In the genomic region with DNA sequence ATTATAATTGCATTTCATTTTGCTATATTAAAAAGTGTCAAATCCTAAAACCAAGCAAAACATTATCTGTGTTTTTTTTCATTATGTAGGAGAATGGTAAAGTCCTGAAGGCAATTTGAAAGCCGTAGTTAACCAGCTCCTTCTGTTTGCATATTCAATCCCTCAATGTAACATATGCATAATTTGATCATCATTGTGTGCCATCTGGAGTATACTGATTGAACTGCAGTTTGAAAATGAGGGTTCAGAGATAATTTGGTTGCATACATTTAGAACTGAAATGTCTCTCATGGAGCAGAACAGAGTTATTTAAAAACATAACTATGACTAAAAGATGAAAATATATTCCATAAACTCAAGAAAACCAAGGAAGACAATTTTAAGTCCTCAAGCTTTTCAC, we compare ENCODE assay signal across 8 cellular contexts.
DNase-seq lines count a peak whose midpoint lies in the region; TF ChIP-seq lines count a peak whose summit lies in the region.

No MANE protein-coding gene starts in this region.

- in situ Hi-C loops in GM23248 (cut with MboI), result no loop called here

- DNase-seq in AG10803 (ENCODE audit: low read depth), result peak; percentile 5
- DNase-seq in GM23248, result peak; percentile 48
- peak; percentile 44 for DNase-seq in NCI-H69 (lab: John Stamatoyannopoulos, UW)
- DNase-seq in foreskin fibroblast, result peak in 1 of 2 donors; percentile 34
- DNase-seq in adrenal gland, result no peak
- DNase-seq in activated naive CD4-positive, alpha-beta T cell (lab: John Stamatoyannopoulos, UW), result no peak
- no peak for DNase-seq in activated effector memory CD4-positive, alpha-beta T cell treated with anti-CD3 and anti-CD28 coated beads, Interleukin-2, amount 50 U/mL, for 16 hours
- DNase-seq in UCSD-AML1 (lab: John Stamatoyannopoulos, UW; ENCODE audit: unreplicated experiment), result no peak

- intact Hi-C loops in adrenal gland (cut with DNase I), result no loop called here

- 56 to 57% methylated on average over 1 of the region's 1 CpG for WGBS in GM23248 (ENCODE audit: low coverage in 1 of 2, low lambda C conversion rate in 2 of 2, missing lambda C conversion rate in 2 of 2), 2 experiments
- 5 to 20% (median 16%) methylated on average over 1 of the region's 1 CpG for WGBS in adrenal gland, 4 donors

- no peaks in the 10 kb centered on the region for H3K36me3 ChIP-seq in GM23248 (ENCODE audit: low read depth)
- no peaks in the 10 kb centered on the region for H3K36me3 ChIP-seq in adrenal gland (replicated peaks in 1 of 2)

- H3K27me3 ChIP-seq in GM23248 (replicated peaks; ENCODE audit: insufficient read depth), result no peaks in the 10 kb centered on the region
- H3K27me3 ChIP-seq in adrenal gland, result no peaks in the 10 kb centered on the region

- no peak overlapping the region for H3K27ac ChIP-seq in GM23248
- H3K27ac ChIP-seq in adrenal gland, result no peak overlapping the region

- H3K9me2 ChIP-seq in GM23248 (ENCODE audit: insufficient read depth), result no peaks in the 10 kb centered on the region

- H3K9me3 ChIP-seq in GM23248 (ENCODE audit: low read depth), result no peaks in the 10 kb centered on the region
- H3K9me3 ChIP-seq in adrenal gland (replicated peaks in 1 of 3), result no peaks in the 10 kb centered on the region

- H3K4me1 ChIP-seq in GM23248 (ENCODE audit: insufficient read depth) (peaks cover 13% of the 10 kb centered on the region), adrenal gland (replicated peaks in 1 of 2) (no peaks in the 10 kb centered on the region)

- H3K4me3 ChIP-seq in AG10803 (ENCODE audit: low read length) (no peak overlapping the region), GM23248 (no peak overlapping the region), foreskin fibroblast (ENCODE audit: low read depth in 1 of 2, low read length in 2 of 2) (no peak overlapping the region), adrenal gland (no peak overlapping the region)

- peak; percentile 52 for TF ChIP-seq CTCF in AG10803 (conservative IDR thresholded peaks at IDR 0.05; ENCODE audit: low read length)
- peak; percentile 42 for TF ChIP-seq CTCF in foreskin fibroblast (IDR thresholded peaks at IDR 0.05; ENCODE audit: low read depth, low read length)
- TF ChIP-seq CTCF in adrenal gland (IDR thresholded peaks at IDR 0.05), result peak in 3 of 6 experiments; percentile 10 to 36 (median 11)

- no peaks in the 10 kb centered on the region for H4K20me1 ChIP-seq in GM23248 (ENCODE audit: insufficient read depth)

- H2AFZ ChIP-seq in GM23248, result no peak overlapping the region

- H3F3A ChIP-seq in GM23248 (ENCODE audit: insufficient read depth), result no peaks in the 10 kb centered on the region

- no peak overlapping the region for H3K9ac ChIP-seq in GM23248

- H3K4me2 ChIP-seq in GM23248 (ENCODE audit: unreplicated experiment), result no peak overlapping the region

- no peak for TF ChIP-seq POLR2A in adrenal gland (IDR thresholded peaks at IDR 0.05)

- no peaks in the 10 kb centered on the region for H3K79me2 ChIP-seq in GM23248 (ENCODE audit: insufficient read depth)

Comparison
In these comparisons a context has a peak if more than half of its experiments do, and no peak if none do; other contexts are left out.
1. DNase-seq: peak in AG10803 (single experiment), GM23248 (single experiment) and NCI-H69 (single experiment); none in adrenal gland (0 of 7), activated naive CD4-positive, alpha-beta T cell (0 of 4), activated effector memory CD4-positive, alpha-beta T cell treated with anti-CD3 and anti-CD28 coated beads, Interleukin-2, amount 50 U/mL, for 16 hours (single experiment) and UCSD-AML1 (single experiment).